ENCODE assay signal across 9 cellular contexts in genomic region chr2:29281585-29281984, GRCh38.
A peak's percentile ranks its signal among the peaks of the same experiment; 100 is the strongest.
DNase-seq lines count a peak whose midpoint lies in the region; FAIRE-seq and TF ChIP-seq lines count a peak whose summit lies in the region.
"Had no signal": no experiment of that assay in that cellular context is flagged by ENCODE, and none has a peak within 500 bp of the region (broad histone marks: within the 10 kb centered on the region; RNA-seq: fewer than 3 reads in every experiment).

No MANE protein-coding gene starts in this region.

- H3K4me2 ChIP-seq in SK-N-SH = peak overlapping the region; percentile 58
- H3K4me2 ChIP-seq in hepatocyte = peak overlapping the region; percentile 17
- H3K4me2 ChIP-seq in neuronal stem cell (ENCODE audit: insufficient read depth, low read length, poor library complexity, severe bottlenecking) = no peak overlapping the region

- no peak overlapping the region for H3K18ac ChIP-seq in neuronal stem cell (ENCODE audit: low read length)

- no peaks in the 10 kb centered on the region for H3K79me2 ChIP-seq in SK-N-SH (ENCODE audit: insufficient read depth)
- no peaks in the 10 kb centered on the region for H3K79me2 ChIP-seq in hepatocyte

- H3K9ac ChIP-seq in SK-N-SH (no peak overlapping the region), neuronal stem cell (ENCODE audit: low read depth, low read length, poor library complexity) (no peak overlapping the region)

- H3K36me3 ChIP-seq in A673 (ENCODE audit: insufficient read depth, low read length, poor library complexity, severe bottlenecking) = no peaks in the 10 kb centered on the region
- H3K36me3 ChIP-seq in SK-N-SH (replicated peaks in 1 of 2; ENCODE audit: control insufficient read depth in 1 of 2, insufficient read depth in 2 of 2, low read length in 1 of 2) = no peaks in the 10 kb centered on the region
- no peaks in the 10 kb centered on the region for H3K36me3 ChIP-seq in hepatocyte (replicated peaks; ENCODE audit: insufficient read depth, low read depth)
- H3K36me3 ChIP-seq in neuronal stem cell (replicated peaks in 1 of 2; ENCODE audit: control insufficient read depth in 2 of 2, insufficient read depth in 2 of 2, low read length in 2 of 2) = no peaks in the 10 kb centered on the region

- H3K4me1 ChIP-seq in A673 (ENCODE audit: insufficient read depth, low read length, poor library complexity, severe bottlenecking) = peaks cover 15% of the 10 kb centered on the region
- H3K4me1 ChIP-seq in SK-N-SH (ENCODE audit: control insufficient read depth in 1 of 2, insufficient read depth in 2 of 2, low read depth in 1 of 2, low read length in 1 of 2) = peaks cover 3 to 58% of the 10 kb centered on the region in 2 experiments; a peak in 3 of 4 replicates
- no peaks in the 10 kb centered on the region for H3K4me1 ChIP-seq in hepatocyte (ENCODE audit: insufficient read depth)
- H3K4me1 ChIP-seq in neuronal stem cell (ENCODE audit: control insufficient read depth in 2 of 2, insufficient read depth in 1 of 2, low read depth in 1 of 2, low read length in 2 of 2) = no peaks in the 10 kb centered on the region

- peak; percentile 49 for TF ChIP-seq RAD21 in SK-N-SH (IDR thresholded peaks at IDR 0.05; ENCODE audit: low read length)

- H4K20me1 ChIP-seq in SK-N-SH (ENCODE audit: insufficient read depth) (no peaks in the 10 kb centered on the region), hepatocyte (ENCODE audit: insufficient read depth, poor library complexity, severe bottlenecking) (no peaks in the 10 kb centered on the region)

- no peak overlapping the region for H2BK5ac ChIP-seq in neuronal stem cell (ENCODE audit: low read length)

- no peak overlapping the region for H3K14ac ChIP-seq in neuronal stem cell (ENCODE audit: low read length)

- H3K9me2 ChIP-seq in SK-N-SH (no peaks in the 10 kb centered on the region), hepatocyte (replicated peaks; ENCODE audit: insufficient read depth) (no peaks in the 10 kb centered on the region)

- H3K27ac ChIP-seq in A673 (ENCODE audit: low read depth, low read length, poor library complexity, severe bottlenecking) = no peak overlapping the region
- peak overlapping the region in 1 of 2 experiments; percentile 97; a peak in 2 of 4 replicates for H3K27ac ChIP-seq in SK-N-SH (ENCODE audit: low read depth in 2 of 2, low read length in 1 of 2)
- no peak overlapping the region for H3K27ac ChIP-seq in hepatocyte
- no peak overlapping the region for H3K27ac ChIP-seq in neuronal stem cell (replicated peaks; ENCODE audit: low read length)

- H4K8ac ChIP-seq in neuronal stem cell (ENCODE audit: low read depth, low read length) = no peak overlapping the region

- H3K4me3 ChIP-seq in A673 (ENCODE audit: low read depth, low read length, poor library complexity, severe bottlenecking) (no peak overlapping the region), SK-N-SH (ENCODE audit: low read depth in 2 of 2, low read length in 1 of 2) (peak overlapping the region; percentile 21 to 22; a peak in 2 of 4 replicates), hepatocyte (no peak overlapping the region), neuronal stem cell (ENCODE audit: low read length in 2 of 2) (no peak overlapping the region)

- peak; percentile 96 for DNase-seq in A673 (ENCODE audit: low spot score)
- peak; percentile 4 for DNase-seq in HT-29 (ENCODE audit: low spot score)
- DNase-seq in SK-N-SH = peak; percentile 82
- DNase-seq in hepatocyte (ENCODE audit: low spot score) = peak; percentile 51
- DNase-seq in neuronal stem cell (ENCODE audit: low spot score) = no peak
- DNase-seq in D721Med (ENCODE audit: insufficient read length, low spot score) = no peak
- DNase-seq in T-helper 9 cell = no peak
- no peak for DNase-seq in HuH-7 (ENCODE audit: low spot score)
- DNase-seq: OCI-M1 had no signal

- H2BK15ac ChIP-seq in neuronal stem cell (ENCODE audit: low read length) = no peak overlapping the region

- no peak overlapping the region for H2BK12ac ChIP-seq in neuronal stem cell (ENCODE audit: low read length)

- 2% methylated on average over 10 of the region's 10 CpGs for WGBS in SK-N-SH (ENCODE audit: low lambda C conversion rate)
- WGBS in hepatocyte (ENCODE audit: low lambda C conversion rate, missing lambda C conversion rate) = 63% methylated on average over 10 of the region's 10 CpGs
- WGBS in neuronal stem cell (ENCODE audit: extremely low coverage in 2 of 2, insufficient read length in 2 of 2, insufficient replicate concordance in 1 of 2), 2 donors = no CpG with 5 or more reads among the region's 10 CpGs

- H3K4ac ChIP-seq in neuronal stem cell (ENCODE audit: low read length) = no peak overlapping the region

- H3K79me1 ChIP-seq in neuronal stem cell (ENCODE audit: low read depth, low read length) = no peaks in the 10 kb centered on the region

- H3K27me3 ChIP-seq in A673 (replicated peaks; ENCODE audit: insufficient read depth, low read depth, low read length, poor library complexity) = no peaks in the 10 kb centered on the region
- H3K27me3 ChIP-seq in SK-N-SH (ENCODE audit: insufficient read depth) = peaks cover 4% of the 10 kb centered on the region; the same call in 1 of the 2 replicates
- H3K27me3 ChIP-seq in hepatocyte = no peaks in the 10 kb centered on the region
- no peaks in the 10 kb centered on the region for H3K27me3 ChIP-seq in neuronal stem cell (ENCODE audit: control insufficient read depth in 3 of 3, insufficient read depth in 3 of 3, low read depth in 1 of 3, low read length in 3 of 3)

- H3K23ac ChIP-seq in neuronal stem cell (ENCODE audit: low read depth, low read length, poor library complexity) = no peak overlapping the region

- H2BK120ac ChIP-seq in neuronal stem cell (ENCODE audit: low read depth, low read length) = no peak overlapping the region

- CTCF ChIA-PET in A673 (lab: Charles Lee) = interaction anchor here (0.8 to 1.2 kb wide), 2 partner anchors 11 to 118 kb away, joined by 3 read pairs; no protein-coding TSS in a partner anchor
- CTCF ChIA-PET in SK-N-SH (lab: Yijun Ruan, JAX) = interaction anchor here (0.5 to 2.4 kb wide), 9 partner anchors 9 to 793 kb away, joined by 3 to 16 read pairs (median 4); partner anchors contain the start of gene ALK

- no peak for FAIRE-seq in D721Med (lab: Jason Lieb, UNC)

- no peak overlapping the region for H4K91ac ChIP-seq in neuronal stem cell (ENCODE audit: low read depth, low read length, poor library complexity)

- peaks cover 6% of the 10 kb centered on the region for H3F3A ChIP-seq in SK-N-SH (replicated peaks; ENCODE audit: insufficient read depth)

- no TSS peak for BruUV-seq in A673 (replicated peaks; lab: Mats Ljungman, UMichigan)

- H2AK5ac ChIP-seq in neuronal stem cell (ENCODE audit: low read depth, low read length) = no peak overlapping the region

- intact Hi-C loops in A673 (cut with micrococcal nuclease; ENCODE audit: unreplicated experiment) = no loop called here

- H2AFZ ChIP-seq in SK-N-SH (ENCODE audit: low read depth) = no peak overlapping the region
- H2AFZ ChIP-seq in hepatocyte = no peak overlapping the region
- H2AFZ ChIP-seq in neuronal stem cell (ENCODE audit: low read length) = no peak overlapping the region

- H3K9me3 ChIP-seq in A673 (ENCODE audit: low read depth, low read length, poor library complexity, severe bottlenecking) = no peaks in the 10 kb centered on the region
- H3K9me3 ChIP-seq in SK-N-SH = no peaks in the 10 kb centered on the region
- no peaks in the 10 kb centered on the region for H3K9me3 ChIP-seq in hepatocyte (ENCODE audit: low read depth)
- H3K9me3 ChIP-seq in neuronal stem cell (replicated peaks in 1 of 2; ENCODE audit: control insufficient read depth in 2 of 2, insufficient read depth in 1 of 2, low read depth in 1 of 2, low read length in 2 of 2) = no peaks in the 10 kb centered on the region

- no peak for TF ChIP-seq CTCF in A673 (conservative IDR thresholded peaks at IDR 0.05; ENCODE audit: low read depth, low read length)
- TF ChIP-seq CTCF in SK-N-SH (IDR thresholded peaks at IDR 0.05) = no peak
- no peak for TF ChIP-seq CTCF in hepatocyte (IDR thresholded peaks at IDR 0.05; ENCODE audit: poor library complexity)
- TF ChIP-seq CTCF in D721Med (IDR thresholded peaks at IDR 0.05; ENCODE audit: insufficient read depth, missing control alignments) = no peak

- peak in 1 of 2 experiments; percentile 85; a peak in 2 of 4 replicates for TF ChIP-seq EP300 in SK-N-SH (IDR thresholded peaks at IDR 0.05; ENCODE audit: borderline replicate concordance in 1 of 2, low read depth in 1 of 2, low read length in 1 of 2)

- POLR2A ChIA-PET in A673 (lab: Charles Lee; ENCODE audit: low non-redundant PET) = no interaction called here
- POLR2A ChIA-PET in SK-N-SH (lab: Yijun Ruan, JAX) = interaction anchor here (1.0 to 1.7 kb wide), 8 partner anchors 14 to 639 kb away, joined by 3 to 10 read pairs (median 4); no protein-coding TSS in a partner anchor

TF ChIP-seq in SK-N-SH, 30 proteins besides CTCF, POLR2A, EP300 and RAD21 (continues in another document):
- TF ChIP-seq PBX3 (IDR thresholded peaks at IDR 0.05) (peak; percentile 35; the same call in 1 of the 2 replicates), MXI1 (IDR thresholded peaks at IDR 0.05; ENCODE audit: low read depth, low read length) (peak; percentile 62; the same call in 1 of the 2 replicates), ELF1 (IDR thresholded peaks at IDR 0.05) (no peak), FOXJ3 (CRISPR knock-in tag; IDR thresholded peaks at IDR 0.05) (peak; percentile 88; the same call in 1 of the 2 replicates), JUND (IDR thresholded peaks at IDR 0.05) (peak; percentile 23; the same call in 1 of the 2 replicates)

Comparison
In these comparisons a context has a peak if more than half of its experiments do, and no peak if none do; other contexts are left out.
1. DNase-seq: peak in A673 (single experiment), HT-29 (single experiment), SK-N-SH (single experiment) and hepatocyte (single experiment); none in neuronal stem cell (single experiment), D721Med (single experiment), T-helper 9 cell (single experiment) and HuH-7 (single experiment).
2. H3K4me3 ChIP-seq: peak in SK-N-SH (2 of 2); none in A673 (single experiment), hepatocyte (single experiment) and neuronal stem cell (0 of 2).